ENCODE assay signal across 24 cellular contexts in genomic region chr4:90189128-90189527, GRCh38.
"Had no signal": no experiment of that assay in that cellular context is flagged by ENCODE, and none has a peak within 500 bp of the region (broad histone marks: within the 10 kb centered on the region; RNA-seq: fewer than 3 reads in every experiment).

No MANE protein-coding gene starts in this region.

- H3K4me1 Mint-ChIP-seq: naive thymus-derived CD4-positive, alpha-beta T cell; nephron; neural progenitor cell; stimulated activated naive CD8-positive, alpha-beta T cell treated with anti-CD3 and anti-CD28 coated beads, Interleukin-15, amount 100 ng/mL, for 72 hours had no signal

- H3K4me3 Mint-ChIP-seq: effector memory CD8-positive, alpha-beta T cell; naive thymus-derived CD4-positive, alpha-beta T cell; nephron; neural progenitor cell; stimulated activated naive CD8-positive, alpha-beta T cell treated with anti-CD3 and anti-CD28 coated beads, Interleukin-15, amount 100 ng/mL, for 72 hours had no signal

- H3K27me3 ChIP-seq: esophagus squamous epithelium, neural progenitor cell, right lobe of liver, suprapubic skin, transverse colon, upper lobe of right lung, uterus had no signal

- H3K9me3 Mint-ChIP-seq: nephron; neural progenitor cell; stimulated activated naive CD8-positive, alpha-beta T cell treated with anti-CD3 and anti-CD28 coated beads, Interleukin-15, amount 100 ng/mL, for 72 hours had no signal

- ATAC-seq: effector memory CD8-positive, alpha-beta T cell; naive thymus-derived CD4-positive, alpha-beta T cell; right lobe of liver; stimulated activated naive CD8-positive, alpha-beta T cell treated with anti-CD3 and anti-CD28 coated beads, Interleukin-15, amount 100 ng/mL, for 72 hours; upper lobe of right lung had no signal

- H3K27ac Mint-ChIP-seq: effector memory CD8-positive, alpha-beta T cell; naive thymus-derived CD4-positive, alpha-beta T cell; nephron; neural progenitor cell; stimulated activated naive CD8-positive, alpha-beta T cell treated with anti-CD3 and anti-CD28 coated beads, Interleukin-15, amount 100 ng/mL, for 72 hours had no signal

- H3K4me1 ChIP-seq: esophagus squamous epithelium, neural progenitor cell, prostate gland, suprapubic skin, upper lobe of right lung, uterus had no signal

- H3K36me3 Mint-ChIP-seq: naive thymus-derived CD4-positive, alpha-beta T cell; neural progenitor cell had no signal

- H3K27ac ChIP-seq: esophagus squamous epithelium, neural progenitor cell, prostate gland, right lobe of liver, suprapubic skin, transverse colon, upper lobe of right lung, uterus had no signal

- H3K4me3 ChIP-seq: esophagus squamous epithelium, neural progenitor cell, prostate gland, right lobe of liver, suprapubic skin, transverse colon, upper lobe of right lung, uterus had no signal

- DNase-seq: cortex of kidney; effector memory CD8-positive, alpha-beta T cell; erythroblast; esophagus squamous epithelium; foreskin melanocyte; mammary epithelial cell; mesendoderm; midbrain; naive thymus-derived CD4-positive, alpha-beta T cell; nucleus accumbens; right lobe of liver; small intestine; stimulated activated CD4-positive, alpha-beta T cell treated with anti-CD3 and anti-CD28 coated beads, Interleukin-15, amount 100 ng/mL, for 24 hours; stimulated activated CD4-positive, alpha-beta T cell treated with anti-CD3 and anti-CD28 coated beads, Interleukin-4, amount 100 ng/mL, for 1 hour; stimulated activated CD8-positive, alpha-beta memory T cell treated with anti-CD3 and anti-CD28 coated beads, Interleukin-4, amount 100 ng/mL, for 48 hours; stimulated activated naive CD4-positive, alpha-beta T cell; stimulated activated naive CD8-positive, alpha-beta T cell treated with anti-CD3 and anti-CD28 coated beads, Interleukin-15, amount 100 ng/mL, for 72 hours; transverse colon; upper lobe of right lung; uterus had no signal

- H3K9me3 ChIP-seq: esophagus squamous epithelium, prostate gland, right lobe of liver, suprapubic skin, transverse colon, upper lobe of right lung, uterus had no signal

- H3K36me3 ChIP-seq: esophagus squamous epithelium, neural progenitor cell, prostate gland, right lobe of liver, suprapubic skin, transverse colon, upper lobe of right lung had no signal

- H3K27me3 Mint-ChIP-seq: effector memory CD8-positive, alpha-beta T cell; stimulated activated naive CD8-positive, alpha-beta T cell treated with anti-CD3 and anti-CD28 coated beads, Interleukin-15, amount 100 ng/mL, for 72 hours had no signal
